In genomic region chr5:157575096-157575872, GRCh38 we compare ENCODE assay signal across 8 cellular contexts. TPM values are rescaled to one million over a fixed set of nuclear protein-coding genes. Genes with fewer than 3 reads are reported as not detected.
DNase-seq lines count a peak whose midpoint lies in the region; ATAC-seq, FAIRE-seq and TF ChIP-seq lines count a peak whose summit lies in the region.

Gene ADAM19 (minus strand): TSS chr5:157575775. CDS start chr5:157575696, 79 bp downstream.

- CTCF ChIA-PET in CD8-positive, alpha-beta T cell (lab: Charles Lee) = no interaction called here

- peak within 1 kb of the TSS; percentile 91 for H3K9ac ChIP-seq in neural cell (ENCODE audit: low read length)

- POLR2A ChIA-PET in CD8-positive, alpha-beta T cell (lab: Charles Lee) = no interaction called here

- peak; percentile 74 for ATAC-seq in CD8-positive, alpha-beta T cell
- no peak for ATAC-seq in GM21825 (IDR thresholded peaks at IDR 0.05; ENCODE audit: unreplicated experiment)

- peak; percentile 91 for TF ChIP-seq POLR2A in H54 (IDR thresholded peaks at IDR 0.05; ENCODE audit: low read depth, low read length)

- no peaks in the 10 kb centered on the region for H4K20me1 ChIP-seq in neural cell (ENCODE audit: insufficient read depth)

- H3K9me3 ChIP-seq in CD8-positive, alpha-beta T cell (ENCODE audit: low read length) = no peaks in the 10 kb centered on the region
- H3K9me3 ChIP-seq in neural cell (ENCODE audit: low read length) = no peaks in the 10 kb centered on the region

- peak within 1 kb of the TSS; percentile 58 for H3K27ac Mint-ChIP-seq in CD8-positive, alpha-beta T cell

- peak within 1 kb of the TSS; percentile 91 for H3K4me3 Mint-ChIP-seq in CD8-positive, alpha-beta T cell

- no peaks in the 10 kb centered on the region for H3F3A ChIP-seq in neural cell (ENCODE audit: insufficient read depth, low read length, poor library complexity, severe bottlenecking)

- peak in 3 of 7 experiments; percentile 23 to 53 (median 42) for DNase-seq in CD8-positive, alpha-beta T cell
- DNase-seq in H54 (ENCODE audit: insufficient read length, low spot score) (peak; percentile 80), NCI-H748 treated with DMSO at 0.1 percent for 48 hours (lab: John Stamatoyannopoulos, UW) (peak; percentile 47), fibroblast of villous mesenchyme (ENCODE audit: low read depth) (peak; percentile 66), SHP77 (lab: John Stamatoyannopoulos, UW) (no peak)
- peak; percentile 63 to 68 for DNase-seq in activated T-cell treated with anti-CD3 and anti-CD28 coated beads, Interleukin-2, amount 50 U/mL, for 48 hours

- H3K27me3 Mint-ChIP-seq in CD8-positive, alpha-beta T cell (ENCODE audit: low read depth) = peaks cover 10% of the 10 kb centered on the region

- peaks cover 24% of the 10 kb centered on the region for H3K4me1 Mint-ChIP-seq in CD8-positive, alpha-beta T cell (ENCODE audit: low read depth)

- no peaks in the 10 kb centered on the region for H3K4me1 ChIP-seq in CD8-positive, alpha-beta T cell (ENCODE audit: insufficient read depth, low read length)

- peaks cover 8% of the 10 kb centered on the region for H3K27me3 ChIP-seq in CD8-positive, alpha-beta T cell (ENCODE audit: insufficient read depth, low read length)
- H3K27me3 ChIP-seq in neural cell (ENCODE audit: insufficient read depth, low read depth, low read length) = no peaks in the 10 kb centered on the region

- H3K36me3 ChIP-seq in CD8-positive, alpha-beta T cell (ENCODE audit: insufficient read depth, low read length) = no peaks in the 10 kb centered on the region
- H3K36me3 ChIP-seq in neural cell (ENCODE audit: insufficient read depth, low read length) = no peaks in the 10 kb centered on the region

- no peak within 1 kb of the TSS for H3K27ac ChIP-seq in CD8-positive, alpha-beta T cell (ENCODE audit: low read depth, low read length)
- peak within 1 kb of the TSS; percentile 51 for H3K27ac ChIP-seq in neural cell (ENCODE audit: low read length)

- intact Hi-C loops in CD8-positive, alpha-beta T cell (cut with DNase I, micrococcal nuclease) = loop anchor here in 1 of 2 experiments (1.0 kb wide), 1 partner anchor 31 kb away; no protein-coding TSS in a partner anchor

- H3K9me3 Mint-ChIP-seq in CD8-positive, alpha-beta T cell = no peaks in the 10 kb centered on the region

- FAIRE-seq in H54 (lab: Jason Lieb, UNC) = no peak

- no peaks in the 10 kb centered on the region for H3K9me2 ChIP-seq in neural cell (ENCODE audit: insufficient read depth, low read length)

- TF ChIP-seq EP300 in neural cell (conservative IDR thresholded peaks at IDR 0.05; ENCODE audit: poor library complexity, severe bottlenecking) = no peak

- peak within 1 kb of the TSS; percentile 96 for H2AFZ ChIP-seq in neural cell (ENCODE audit: low read depth, low read length)

- no peak for TF ChIP-seq RAD21 in neural cell (conservative IDR thresholded peaks at IDR 0.05)

- peak within 1 kb of the TSS; percentile 54 for H3K4me3 ChIP-seq in CD8-positive, alpha-beta T cell (ENCODE audit: low read depth, low read length)
- peak within 1 kb of the TSS; percentile 76 for H3K4me3 ChIP-seq in fibroblast of villous mesenchyme (ENCODE audit: low read depth, low read length)
- peak within 1 kb of the TSS; percentile 98 for H3K4me3 ChIP-seq in neural cell (ENCODE audit: low read length)

- no peak for TF ChIP-seq CTCF in CD8-positive, alpha-beta T cell (IDR thresholded peaks at IDR 0.05)
- TF ChIP-seq CTCF in fibroblast of villous mesenchyme (IDR thresholded peaks at IDR 0.05; ENCODE audit: insufficient read depth, low read depth, low read length) = no peak
- peak; percentile 34 for TF ChIP-seq CTCF in neural cell (IDR thresholded peaks at IDR 0.05; ENCODE audit: poor library complexity, severe bottlenecking)

- peaks cover 13% of the 10 kb centered on the region for H3K79me2 ChIP-seq in neural cell (replicated peaks; ENCODE audit: insufficient read depth, low read length)

- H3K4me2 ChIP-seq in neural cell (ENCODE audit: low read length) = peak within 1 kb of the TSS; percentile 76

- no peaks in the 10 kb centered on the region for H3K36me3 Mint-ChIP-seq in CD8-positive, alpha-beta T cell

TF ChIP-seq in neural cell, 6 proteins besides CTCF, POLR2A, EP300 and RAD21:
- TF ChIP-seq REST (IDR thresholded peaks at IDR 0.05; ENCODE audit: borderline replicate concordance) (no peak), POLR2AphosphoS5 (IDR thresholded peaks at IDR 0.05) (peak; percentile 82), EZH2 (IDR thresholded peaks at IDR 0.05; ENCODE audit: borderline replicate concordance, insufficient read depth, low read length, poor library complexity, severe bottlenecking) (no peak), MXI1 (conservative IDR thresholded peaks at IDR 0.05; ENCODE audit: poor library complexity, severe bottlenecking) (peak; percentile 62)

RNA-seq across cellular contexts. Expression of gene ADAM19, which starts in this region (rescaled TPM):
- total RNA-seq in CD8-positive, alpha-beta T cell = 1 to 10 TPM; 5.9 to 6.5 TPM
- 89.8 and 119 TPM in 2 replicates for total RNA-seq in fibroblast of villous mesenchyme
- polyA plus RNA-seq in neural cell = 9.9 and 14.0 TPM in 2 replicates
- 30.2 and 30.9 TPM in 2 replicates for polyA minus RNA-seq in neural cell

Comparison
In these comparisons a context has a peak if more than half of its experiments do, and no peak if none do; other contexts are left out.
1. RNA of gene ADAM19 (total RNA-seq): 89.8 to 119 TPM in fibroblast of villous mesenchyme; 5.9 to 6.5 TPM in CD8-positive, alpha-beta T cell; every median in the first group is over 10 times any median in the second.
2. DNase-seq: peak in H54 (single experiment), NCI-H748 treated with DMSO at 0.1 percent for 48 hours (single experiment), activated T-cell treated with anti-CD3 and anti-CD28 coated beads, Interleukin-2, amount 50 U/mL, for 48 hours (2 of 2) and fibroblast of villous mesenchyme (single experiment); none in SHP77 (0 of 2).
3. Peak in every context shown above with its lines, with median percentiles within 50 percentile points of each other: H3K4me3 ChIP-seq.